In the genomic region with DNA sequence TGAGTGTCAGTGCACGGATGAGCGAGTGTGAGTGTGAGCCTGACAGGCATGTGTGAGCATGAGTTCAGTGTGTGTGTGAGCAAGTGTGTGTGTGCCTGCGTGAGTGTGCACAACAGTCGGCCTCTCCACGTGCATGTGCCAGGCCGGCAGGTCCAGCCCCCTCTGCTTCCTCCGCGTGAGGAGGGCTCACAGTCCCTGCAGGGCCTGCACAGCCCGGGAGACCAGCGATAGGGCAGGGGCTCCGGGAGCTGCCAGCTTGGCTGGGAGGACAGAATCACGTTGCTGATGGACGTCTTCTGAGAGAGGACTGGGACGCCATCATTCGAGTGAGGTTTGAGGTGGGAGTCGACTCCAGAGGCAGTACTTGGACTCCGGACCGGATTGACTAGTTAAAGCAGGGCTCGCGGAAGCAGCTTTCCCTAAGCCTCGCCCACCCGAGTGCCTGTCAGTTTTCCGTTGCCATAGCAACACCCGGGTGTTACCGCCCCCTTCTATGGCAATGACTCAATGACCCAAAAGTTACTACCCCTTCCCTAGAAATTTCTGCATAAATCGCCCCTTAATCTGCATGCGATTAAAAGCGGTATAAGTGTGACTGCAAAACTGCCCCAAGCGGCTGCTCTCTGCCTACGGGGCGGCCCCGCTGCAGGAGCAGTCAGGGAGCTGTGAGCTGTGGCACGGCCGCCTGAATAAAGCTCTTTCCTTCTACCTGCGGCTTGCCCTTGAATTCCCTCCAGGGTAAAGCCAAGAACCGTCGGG, we compare ENCODE assay signal across 8 cellular contexts. TPM values are rescaled to one million over a fixed set of nuclear protein-coding genes. Genes with fewer than 3 reads are reported as not detected.
DNase-seq lines count a peak whose midpoint lies in the region; ATAC-seq, FAIRE-seq and TF ChIP-seq lines count a peak whose summit lies in the region.

No MANE protein-coding gene starts in this region.

- H4K20me1 ChIP-seq in PC-3 (ENCODE audit: low read length) = no peaks in the 10 kb centered on the region

- no peak overlapping the region for H3K9ac ChIP-seq in PC-3 (ENCODE audit: low read length)

- no peak for FAIRE-seq in pancreas (lab: Jason Lieb, UNC)

- DNase-seq in GM10266 (ENCODE audit: extremely low spot score) = peak; percentile 78
- peak; percentile 69 for DNase-seq in PC-3
- peak; percentile 68 for DNase-seq in Right ventricle myocardium superior
- peak; percentile 60 to 79 (median 72) for DNase-seq in pancreas
- no peak for DNase-seq in NCI-H446 (lab: John Stamatoyannopoulos, UW)

- H3K9me3 Mint-ChIP-seq in activated naive CD4-positive, alpha-beta T cell treated with anti-CD3 and anti-CD28 coated beads, Interleukin-2, amount 50 U/mL, for 24 hours = no peaks in the 10 kb centered on the region

- no peaks in the 10 kb centered on the region for H3F3A ChIP-seq in PC-3 (ENCODE audit: low read length, unreplicated experiment)

- intact Hi-C loops in PC-3 (cut with micrococcal nuclease) (no loop called here), Right ventricle myocardium superior (cut with DNase I) (no loop called here), pancreas (cut with DNase I) (no loop called here)

- no peaks in the 10 kb centered on the region for H3K36me3 Mint-ChIP-seq in activated naive CD4-positive, alpha-beta T cell treated with anti-CD3 and anti-CD28 coated beads, Interleukin-2, amount 50 U/mL, for 24 hours

- 19 to 26% methylated on average over 37 of the region's 37 CpGs for WGBS in pancreas, 2 donors
- whole genome bisulfite sequencing in thymus = 10% methylated on average over 37 of the region's 37 CpGs

- ATAC-seq in HG02588 (IDR thresholded peaks at IDR 0.05; ENCODE audit: unreplicated experiment) (peak; percentile 62), PC-3 (peak; percentile 83), Right ventricle myocardium superior (ENCODE audit: poor library complexity) (peak; percentile 63), pancreas (peak; percentile 75 to 85 (median 84))

- H3K4me2 ChIP-seq in PC-3 (ENCODE audit: low read length) = peak overlapping the region; percentile 93

- H3K9me3 ChIP-seq in PC-3 (ENCODE audit: low read length) (no peaks in the 10 kb centered on the region), pancreas (no peaks in the 10 kb centered on the region), thymus (ENCODE audit: control insufficient read depth) (no peaks in the 10 kb centered on the region)

- H3K36me3 ChIP-seq in PC-3 (ENCODE audit: low read depth, low read length) = no peaks in the 10 kb centered on the region
- H3K36me3 ChIP-seq in pancreas = no peaks in the 10 kb centered on the region
- no peaks in the 10 kb centered on the region for H3K36me3 ChIP-seq in thymus (ENCODE audit: control insufficient read depth, insufficient read depth)

- H2AFZ ChIP-seq in PC-3 (ENCODE audit: low read length) = peak overlapping the region; percentile 87

- H3K4me1 ChIP-seq in PC-3 (ENCODE audit: insufficient read depth, low read length) = peaks cover 4% of the 10 kb centered on the region; the same call in 1 of the 2 replicates
- no peaks in the 10 kb centered on the region for H3K4me1 ChIP-seq in pancreas
- H3K4me1 ChIP-seq in thymus (ENCODE audit: control insufficient read depth, insufficient read depth, low read length) = no peaks in the 10 kb centered on the region

- TF ChIP-seq CTCF in GM10266 (IDR thresholded peaks at IDR 0.05; ENCODE audit: control insufficient read depth, insufficient read depth, low read depth, missing control alignments) (peak; percentile 15), PC-3 (conservative IDR thresholded peaks at IDR 0.05; ENCODE audit: low read depth, low read length) (no peak), pancreas (IDR thresholded peaks at IDR 0.05) (no peak)

- peaks cover 11% of the 10 kb centered on the region for H3K27me3 Mint-ChIP-seq in activated naive CD4-positive, alpha-beta T cell treated with anti-CD3 and anti-CD28 coated beads, Interleukin-2, amount 50 U/mL, for 24 hours

- CTCF ChIA-PET in PC-3 (lab: Charles Lee) = no interaction called here

- H3K27ac ChIP-seq in PC-3 (ENCODE audit: low read length) (no peak overlapping the region), pancreas (peak overlapping the region in 1 of 4 donors; percentile 10), thymus (ENCODE audit: low read depth) (no peak overlapping the region)

- peak overlapping the region; percentile 83 for H3K27ac Mint-ChIP-seq in activated naive CD4-positive, alpha-beta T cell treated with anti-CD3 and anti-CD28 coated beads, Interleukin-2, amount 50 U/mL, for 24 hours

- no peaks in the 10 kb centered on the region for H3K79me2 ChIP-seq in PC-3 (ENCODE audit: low read length)

- H3K4me1 Mint-ChIP-seq in activated naive CD4-positive, alpha-beta T cell treated with anti-CD3 and anti-CD28 coated beads, Interleukin-2, amount 50 U/mL, for 24 hours = peaks cover 23% of the 10 kb centered on the region

- H3K27me3 ChIP-seq in PC-3 (ENCODE audit: low read length) (no peaks in the 10 kb centered on the region), pancreas (no peaks in the 10 kb centered on the region), thymus (ENCODE audit: control insufficient read depth, insufficient read depth) (no peaks in the 10 kb centered on the region)

- H3K4me3 ChIP-seq in PC-3 (ENCODE audit: low read length) (peak overlapping the region; percentile 75), pancreas (peak overlapping the region; percentile 7 to 50 (median 24)), thymus (ENCODE audit: low read length) (peak overlapping the region; percentile 43)

- H3K4me3 Mint-ChIP-seq in activated naive CD4-positive, alpha-beta T cell treated with anti-CD3 and anti-CD28 coated beads, Interleukin-2, amount 50 U/mL, for 24 hours = peak overlapping the region; percentile 93

- POLR2A ChIA-PET in PC-3 (lab: Charles Lee; ENCODE audit: unreplicated experiment) = no interaction called here

- no TSS peak for BruUV-seq in PC-3 (replicated peaks; lab: Mats Ljungman, UMichigan)

- no peaks in the 10 kb centered on the region for H3K9me2 ChIP-seq in PC-3 (replicated peaks; ENCODE audit: low read length)

RNA-seq across cellular contexts. Expression of gene CFAP46, which starts 19.7 kb away (rescaled TPM):
- total RNA-seq in PC-3 (2014; rRNA removed) = 0.04 TPM in 1 of 2 replicates, not detected in the other
- 1.9 TPM for total RNA-seq in Right ventricle myocardium superior
- 1 to 10 TPM in 2 of 6 donors, under 1 TPM in 4; 0.39 to 1.3 (median 0.79) TPM for total RNA-seq in pancreas
- polyA plus RNA-seq in pancreas = 1 to 10 TPM; 1.3 to 1.6 TPM
- polyA plus RNA-seq in thymus = 0.34 TPM

Comparison
In these comparisons a context has a peak if more than half of its experiments do, and no peak if none do; other contexts are left out.
1. DNase-seq: peak in GM10266 (single experiment), PC-3 (single experiment), Right ventricle myocardium superior (single experiment) and pancreas (6 of 6); none in NCI-H446 (0 of 2).
2. H3K4me3 ChIP-seq: peak in every context shown above with its lines; median percentile 75 in PC-3; 43 in thymus; 24 in pancreas.
3. Peak in every context shown above with its lines, with median percentiles within 50 percentile points of each other: ATAC-seq.